16 cellular contexts compared by ENCODE assay signal in the genomic region with DNA sequence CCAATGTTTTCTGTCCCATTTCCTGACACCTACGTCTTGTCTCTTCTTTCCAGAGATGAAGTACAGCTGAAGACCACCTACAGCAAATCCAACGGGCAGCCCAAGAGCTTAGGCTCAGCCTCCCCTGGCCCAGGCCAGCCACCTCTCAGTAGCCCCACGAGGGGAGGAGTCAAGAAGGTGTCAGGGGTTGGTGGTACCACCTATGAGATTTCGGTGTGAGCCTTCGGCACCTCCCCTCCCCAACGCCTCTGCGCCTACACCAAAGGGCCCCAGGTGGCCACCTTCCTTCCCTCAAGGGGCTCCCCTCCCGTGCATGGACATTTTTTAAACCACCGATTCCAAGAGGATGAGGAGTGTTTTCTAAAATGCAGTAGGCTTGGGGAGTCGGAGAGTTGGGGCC. TPM values are rescaled to one million over a fixed set of nuclear protein-coding genes. Genes with fewer than 3 reads are reported as not detected.
DNase-seq lines count a peak whose midpoint lies in the region; ATAC-seq, FAIRE-seq and TF ChIP-seq lines count a peak whose summit lies in the region.
"Had no signal": no experiment of that assay in that cellular context is flagged by ENCODE, and none has a peak within 500 bp of the region (broad histone marks: within the 10 kb centered on the region; RNA-seq: fewer than 3 reads in every experiment).

No MANE protein-coding gene starts in this region.

- no peak overlapping the region for H3K4me3 Mint-ChIP-seq in activated T-cell treated with anti-CD3 and anti-CD28 coated beads, Interleukin-2, amount 50 U/mL, for 72 hours
- no peak overlapping the region for H3K4me3 Mint-ChIP-seq in activated T-cell treated with anti-CD3 and anti-CD28 coated beads, Interleukin-2, amount 50 U/mL, for 4 hours
- H3K4me3 Mint-ChIP-seq in WTC11 = no peak overlapping the region
- H3K4me3 Mint-ChIP-seq: B cell; CD4-positive, alpha-beta T cell; IgD-negative memory B cell had no signal

- H3K4me2 ChIP-seq in HepG2 (ENCODE audit: low read depth, low read length) = no peak overlapping the region

- H3K4me1 Mint-ChIP-seq in activated T-cell treated with anti-CD3 and anti-CD28 coated beads, Interleukin-2, amount 50 U/mL, for 72 hours (ENCODE audit: low read depth) = no peaks in the 10 kb centered on the region
- H3K4me1 Mint-ChIP-seq in activated T-cell treated with anti-CD3 and anti-CD28 coated beads, Interleukin-2, amount 50 U/mL, for 4 hours (ENCODE audit: low read depth) = no peaks in the 10 kb centered on the region
- H3K4me1 Mint-ChIP-seq in WTC11 = no peaks in the 10 kb centered on the region
- H3K4me1 Mint-ChIP-seq: B cell had no signal

- no peak overlapping the region for H3K27ac ChIP-seq in HepG2 (ENCODE audit: extremely low read length, insufficient read depth, low read length)
- H3K27ac ChIP-seq in colonic mucosa = no peak overlapping the region

- POLR2A ChIA-PET in WTC11 (lab: Charles Lee) = no interaction called here
- POLR2A ChIA-PET in HepG2 (lab: Yijun Ruan, JAX) = no interaction called here

- CTCF ChIA-PET in WTC11 (lab: Charles Lee) = interaction anchor here (1.1 kb wide), 1 partner anchor 101 kb away, joined by 5 read pairs; no protein-coding TSS in a partner anchor
- CTCF ChIA-PET in HepG2 (lab: Yijun Ruan, JAX; ENCODE audit: low intra/inter-chr PET ratio, low total read pairs) = no interaction called here

- no peak for TF ChIP-seq RAD21 in HepG2 (CRISPR knock-in tag; IDR thresholded peaks at IDR 0.05)

- H3K4me1 ChIP-seq in HepG2 (ENCODE audit: insufficient read depth, low read length) = no peaks in the 10 kb centered on the region
- H3K4me1 ChIP-seq in colonic mucosa = no peaks in the 10 kb centered on the region

- H3K36me3 Mint-ChIP-seq in activated T-cell treated with anti-CD3 and anti-CD28 coated beads, Interleukin-2, amount 50 U/mL, for 72 hours (ENCODE audit: insufficient read depth in 2 of 2) = peaks cover 9 to 16% of the 10 kb centered on the region in 2 donors
- peaks cover 42% of the 10 kb centered on the region for H3K36me3 Mint-ChIP-seq in activated T-cell treated with anti-CD3 and anti-CD28 coated beads, Interleukin-2, amount 50 U/mL, for 4 hours (ENCODE audit: insufficient read depth)
- peaks cover 65% of the 10 kb centered on the region for H3K36me3 Mint-ChIP-seq in WTC11

- no peaks in the 10 kb centered on the region for H3K79me2 ChIP-seq in HepG2 (ENCODE audit: insufficient read depth, low read length)

- no peak for TF ChIP-seq POLR2A in HepG2 (IDR thresholded peaks at IDR 0.05; ENCODE audit: insufficient read depth in 1 of 2, low read depth in 2 of 2, low read length in 2 of 2)

- no peaks in the 10 kb centered on the region for H3K9me3 Mint-ChIP-seq in activated T-cell treated with anti-CD3 and anti-CD28 coated beads, Interleukin-2, amount 50 U/mL, for 72 hours
- no peaks in the 10 kb centered on the region for H3K9me3 Mint-ChIP-seq in activated T-cell treated with anti-CD3 and anti-CD28 coated beads, Interleukin-2, amount 50 U/mL, for 4 hours
- no peaks in the 10 kb centered on the region for H3K9me3 Mint-ChIP-seq in WTC11
- H3K9me3 Mint-ChIP-seq: CD4-positive, alpha-beta T cell; IgD-negative memory B cell had no signal

- DNase-seq in activated T-cell treated with anti-CD3 and anti-CD28 coated beads, Interleukin-2, amount 50 U/mL, for 72 hours = no peak
- no peak for DNase-seq in activated T-cell treated with anti-CD3 and anti-CD28 coated beads, Interleukin-2, amount 50 U/mL, for 4 hours
- peak; percentile 49 for DNase-seq in H7
- no peak for DNase-seq in WTC11 (ENCODE audit: low spot score)
- no peak for DNase-seq in HepG2 (ENCODE audit: low spot score)
- no peak for DNase-seq in colonic mucosa
- DNase-seq: C1 segment of cervical spinal cord; Calu3; CD4-positive, alpha-beta T cell; DMS 273 treated with DMSO at 0.1 percent for 48 hours had no signal

- no peaks in the 10 kb centered on the region for H3K9me3 ChIP-seq in HepG2 (ENCODE audit: low read length)
- H3K9me3 ChIP-seq in colonic mucosa = no peaks in the 10 kb centered on the region

- no peak overlapping the region for H3K4me3 ChIP-seq in H7 (ENCODE audit: insufficient read depth, low read depth, low read length)
- H3K4me3 ChIP-seq in HepG2 (replicated peaks in 1 of 3; ENCODE audit: insufficient read depth in 1 of 3, low read depth in 2 of 3, low read length in 3 of 3) = no peak overlapping the region
- no peak overlapping the region for H3K4me3 ChIP-seq in colonic mucosa

- peaks cover 41% of the 10 kb centered on the region for H3K36me3 ChIP-seq in H7 (replicated peaks; ENCODE audit: control insufficient read depth, insufficient read depth, low read length)
- peaks cover 27 to 77% of the 10 kb centered on the region in 2 experiments for H3K36me3 ChIP-seq in HepG2 (replicated peaks in 1 of 2; ENCODE audit: control insufficient read depth in 1 of 2, insufficient read depth in 2 of 2, low read length in 2 of 2)
- H3K36me3 ChIP-seq in colonic mucosa = peaks cover 46% of the 10 kb centered on the region

- H2AFZ ChIP-seq in HepG2 (ENCODE audit: low read length) = no peak overlapping the region

- H3K9ac ChIP-seq in HepG2 (ENCODE audit: insufficient read depth, low read depth, low read length) (no peak overlapping the region), colonic mucosa (ENCODE audit: low read depth in 2 of 2, low read length in 2 of 2) (no peak overlapping the region)

- H3K27me3 ChIP-seq in H7 (ENCODE audit: control insufficient read depth, insufficient read depth, low read length) (no peaks in the 10 kb centered on the region), HepG2 (ENCODE audit: control insufficient read depth in 1 of 2, insufficient read depth in 2 of 2, low read length in 2 of 2) (no peaks in the 10 kb centered on the region), colonic mucosa (no peaks in the 10 kb centered on the region)

- H3K27ac Mint-ChIP-seq in activated T-cell treated with anti-CD3 and anti-CD28 coated beads, Interleukin-2, amount 50 U/mL, for 72 hours = peak overlapping the region; percentile 33
- no peak overlapping the region for H3K27ac Mint-ChIP-seq in WTC11
- H3K27ac Mint-ChIP-seq: B cell; CD4-positive, alpha-beta T cell had no signal

- H3K27me3 Mint-ChIP-seq in activated T-cell treated with anti-CD3 and anti-CD28 coated beads, Interleukin-2, amount 50 U/mL, for 72 hours (ENCODE audit: low read depth) = no peaks in the 10 kb centered on the region
- H3K27me3 Mint-ChIP-seq in activated T-cell treated with anti-CD3 and anti-CD28 coated beads, Interleukin-2, amount 50 U/mL, for 4 hours (ENCODE audit: low read depth) = no peaks in the 10 kb centered on the region
- no peaks in the 10 kb centered on the region for H3K27me3 Mint-ChIP-seq in WTC11 (ENCODE audit: low read depth)
- H3K27me3 Mint-ChIP-seq: B cell; CD4-positive, alpha-beta T cell; IgD-negative memory B cell had no signal

- in situ Hi-C loops in HepG2 (cut with HindIII; ENCODE audit: extremely low pct_ligation_motif_present, low pct_unique_long_range_greater_than_20kb) = no loop called here

- no peak for ATAC-seq in activated T-cell treated with anti-CD3 and anti-CD28 coated beads, Interleukin-2, amount 50 U/mL, for 72 hours (replicated peaks in 1 of 2)
- ATAC-seq in activated T-cell treated with anti-CD3 and anti-CD28 coated beads, Interleukin-2, amount 50 U/mL, for 4 hours = no peak
- ATAC-seq in WTC11 (peak; percentile 83), HepG2 (no peak), HG03520 (IDR thresholded peaks at IDR 0.05; ENCODE audit: unreplicated experiment) (no peak), HG02642 (IDR thresholded peaks at IDR 0.05; ENCODE audit: poor library complexity, unreplicated experiment) (no peak)

- no TSS peak for BruUV-seq in HepG2 (replicated peaks; lab: Mats Ljungman, UMichigan)

- TF ChIP-seq CTCF in WTC11 (IDR thresholded peaks at IDR 0.05) (no peak), HepG2 (CRISPR knock-in tag; IDR thresholded peaks at IDR 0.05) (no peak), colonic mucosa (IDR thresholded peaks at IDR 0.05) (no peak)

- intact Hi-C loops in HepG2 (cut with micrococcal nuclease; ENCODE audit: unreplicated experiment) = no loop called here
- intact Hi-C loops in colonic mucosa (cut with DNase I) = no loop called here

- H4K20me1 ChIP-seq in HepG2 (ENCODE audit: insufficient read depth, low read length) = no peaks in the 10 kb centered on the region

- no peak for FAIRE-seq in HepG2 (lab: Jason Lieb, UNC)
- FAIRE-seq: A204.1, H1 had no signal

- WGBS in HepG2 (ENCODE audit: low lambda C conversion rate) = 95% methylated on average over 10 of the region's 10 CpGs

- no peak for TF ChIP-seq EP300 in HepG2 (IDR thresholded peaks at IDR 0.05; ENCODE audit: low read depth in 2 of 2, low read length in 2 of 2)
- no peak for TF ChIP-seq EP300 in HepG2 (CRISPR knock-in tag; IDR thresholded peaks at IDR 0.05; ENCODE audit: borderline replicate concordance)

RNA-seq across cellular contexts. Expression of a gene that starts 12.2 kb away (rescaled TPM):
- total RNA-seq in activated T-cell treated with anti-CD3 and anti-CD28 coated beads, Interleukin-2, amount 50 U/mL, for 72 hours = 10 to 100 TPM; 19.8 to 20.0 TPM
- total RNA-seq in activated T-cell treated with anti-CD3 and anti-CD28 coated beads, Interleukin-2, amount 50 U/mL, for 4 hours = 10 to 100 TPM; 23.2 to 26.3 (median 24.4) TPM
- 17.9 and 19.1 TPM in 2 replicates for total RNA-seq in H7 (2014; rRNA removed; shearing (Covaris generic))
- 18.0 to 19.9 TPM (median 19.1 TPM) in 3 replicates for total RNA-seq in WTC11 (2021)
- 13.8 and 15.1 TPM in 2 replicates for total RNA-seq in HepG2 (2016; rRNA removed; fragmentation: Illumina TruSeq; extraction: Trizol)
- total RNA-seq in HepG2 (2016; cell fraction: cytosol; rRNA removed; fragmentation: Illumina TruSeq; extraction: Trizol; ENCODE audit: low read depth) = 5.6 and 6.3 TPM in 2 replicates
- 14.0 and 14.8 TPM in 2 replicates for total RNA-seq in HepG2 (2016; cell fraction: insoluble cytoplasmic fraction; rRNA removed; fragmentation: Illumina TruSeq; extraction: Trizol)
- total RNA-seq in HepG2 (2016; cell fraction: membrane; rRNA removed; fragmentation: Illumina TruSeq; extraction: Trizol) = 6.4 and 7.4 TPM in 2 replicates
- 7.7 and 8.9 TPM in 2 replicates for total RNA-seq in HepG2 (2016; cell fraction: nucleus; rRNA removed; fragmentation: Illumina TruSeq; extraction: Trizol)
- polyA plus RNA-seq in HepG2 (2011; rRNA removed) = 12.8 and 12.9 TPM in 2 replicates
- polyA plus RNA-seq in HepG2 (2011; cell fraction: cytosol; rRNA removed) = 14.5 and 23.8 TPM in 2 replicates
- polyA plus RNA-seq in HepG2 (2011; cell fraction: nucleus; rRNA removed) = 19.1 and 22.0 TPM in 2 replicates
- polyA plus RNA-seq in HepG2 (2012) = 6.5 and 9.5 TPM in 2 replicates
- 5.3 and 6.8 TPM in 2 replicates for polyA plus RNA-seq in HepG2 (2016; cell fraction: cytosol; fragmentation: Illumina TruSeq; extraction: Trizol; ENCODE audit: low read depth)
- 18.8 and 19.8 TPM in 2 replicates for polyA plus RNA-seq in HepG2 (2016; cell fraction: insoluble cytoplasmic fraction; fragmentation: Illumina TruSeq; extraction: Trizol; ENCODE audit: low read depth)
- 4.9 and 5.2 TPM in 2 replicates for polyA plus RNA-seq in HepG2 (2016; cell fraction: membrane; fragmentation: Illumina TruSeq; extraction: Trizol; ENCODE audit: low read depth)
- 12.1 and 13.6 TPM in 2 replicates for polyA plus RNA-seq in HepG2 (2016; cell fraction: nucleus; fragmentation: Illumina TruSeq; extraction: Trizol; ENCODE audit: insufficient read depth, low read depth)
- polyA minus RNA-seq in HepG2 (2011; rRNA and poly(A)+ RNA removed; ENCODE audit: low replicate concordance) = 6.8 and 11.8 TPM in 2 replicates
- polyA minus RNA-seq in HepG2 (2011; cell fraction: cytosol; rRNA and poly(A)+ RNA removed) = 4.0 and 4.8 TPM in 2 replicates
- 8.8 and 9.9 TPM in 2 replicates for polyA minus RNA-seq in HepG2 (2011; cell fraction: nucleus; rRNA and poly(A)+ RNA removed)
- total RNA-seq in colonic mucosa = 10 to 100 TPM; 10.6 to 14.0 TPM

RNA-seq across cellular contexts. Expression of a gene that starts 12.6 kb away (rescaled TPM):
- total RNA-seq in activated T-cell treated with anti-CD3 and anti-CD28 coated beads, Interleukin-2, amount 50 U/mL, for 72 hours = 10 to 100 TPM; 54.2 to 69.8 TPM
- 100 to 1,000 TPM; 126 to 137 (median 137) TPM for total RNA-seq in activated T-cell treated with anti-CD3 and anti-CD28 coated beads, Interleukin-2, amount 50 U/mL, for 4 hours
- total RNA-seq in H7 (2014; rRNA removed; shearing (Covaris generic)) = 75.3 and 93.9 TPM in 2 replicates
- 84.9 to 85.7 TPM (median 85.4 TPM) in 3 replicates for total RNA-seq in WTC11 (2021)
- 67.0 and 129 TPM in 2 replicates for total RNA-seq in HepG2 (2016; rRNA removed; fragmentation: Illumina TruSeq; extraction: Trizol)
- total RNA-seq in HepG2 (2016; cell fraction: cytosol; rRNA removed; fragmentation: Illumina TruSeq; extraction: Trizol; ENCODE audit: low read depth) = 23.9 and 24.2 TPM in 2 replicates
- 67.3 and 132 TPM in 2 replicates for total RNA-seq in HepG2 (2016; cell fraction: insoluble cytoplasmic fraction; rRNA removed; fragmentation: Illumina TruSeq; extraction: Trizol)
- total RNA-seq in HepG2 (2016; cell fraction: membrane; rRNA removed; fragmentation: Illumina TruSeq; extraction: Trizol) = 43.6 and 47.0 TPM in 2 replicates
- 118 and 129 TPM in 2 replicates for total RNA-seq in HepG2 (2016; cell fraction: nucleus; rRNA removed; fragmentation: Illumina TruSeq; extraction: Trizol)
- polyA plus RNA-seq in HepG2 (2011; rRNA removed) = 73.9 and 84.5 TPM in 2 replicates
- polyA plus RNA-seq in HepG2 (2011; cell fraction: cytosol; rRNA removed) = 64.6 and 74.4 TPM in 2 replicates
- 58.5 and 61.3 TPM in 2 replicates for polyA plus RNA-seq in HepG2 (2011; cell fraction: nucleus; rRNA removed)
- 69.3 and 76.8 TPM in 2 replicates for polyA plus RNA-seq in HepG2 (2012)
- 20.9 and 22.1 TPM in 2 replicates for polyA plus RNA-seq in HepG2 (2016; cell fraction: cytosol; fragmentation: Illumina TruSeq; extraction: Trizol; ENCODE audit: low read depth)
- 69.9 and 74.8 TPM in 2 replicates for polyA plus RNA-seq in HepG2 (2016; cell fraction: insoluble cytoplasmic fraction; fragmentation: Illumina TruSeq; extraction: Trizol; ENCODE audit: low read depth)
- polyA plus RNA-seq in HepG2 (2016; cell fraction: membrane; fragmentation: Illumina TruSeq; extraction: Trizol; ENCODE audit: low read depth) = 34.0 and 35.7 TPM in 2 replicates
- 188 and 197 TPM in 2 replicates for polyA plus RNA-seq in HepG2 (2016; cell fraction: nucleus; fragmentation: Illumina TruSeq; extraction: Trizol; ENCODE audit: insufficient read depth, low read depth)
- polyA minus RNA-seq in HepG2 (2011; rRNA and poly(A)+ RNA removed; ENCODE audit: low replicate concordance) = 143 and 304 TPM in 2 replicates
- 56.1 and 60.1 TPM in 2 replicates for polyA minus RNA-seq in HepG2 (2011; cell fraction: cytosol; rRNA and poly(A)+ RNA removed)
- 57.4 and 73.6 TPM in 2 replicates for polyA minus RNA-seq in HepG2 (2011; cell fraction: nucleus; rRNA and poly(A)+ RNA removed)
- total RNA-seq in colonic mucosa = 100 to 1,000 TPM in 1 of 2 donors, 10 to 100 TPM in 1; 92.1 to 145 TPM

RNA-seq across cellular contexts. Expression of a gene that starts 31.9 kb away (rescaled TPM):
- total RNA-seq in activated T-cell treated with anti-CD3 and anti-CD28 coated beads, Interleukin-2, amount 50 U/mL, for 72 hours = 10 to 100 TPM; 62.8 to 62.9 TPM
- total RNA-seq in activated T-cell treated with anti-CD3 and anti-CD28 coated beads, Interleukin-2, amount 50 U/mL, for 4 hours = 10 to 100 TPM; 65.0 to 78.1 (median 73.8) TPM
- total RNA-seq in H7 (2014; rRNA removed; shearing (Covaris generic)) = 26.7 and 28.6 TPM in 2 replicates
- total RNA-seq in WTC11 (2021) (49.3 to 51.6 TPM (median 50.5 TPM) in 3 replicates), HepG2 (2016; rRNA removed; fragmentation: Illumina TruSeq; extraction: Trizol) (20.3 and 26.6 TPM in 2 replicates), colonic mucosa (10 to 100 TPM; 80.2 to 82.1 TPM)
- total RNA-seq in HepG2 (2016; cell fraction: cytosol; rRNA removed; fragmentation: Illumina TruSeq; extraction: Trizol; ENCODE audit: low read depth) = 6.3 and 6.7 TPM in 2 replicates
- 18.8 and 25.9 TPM in 2 replicates for total RNA-seq in HepG2 (2016; cell fraction: insoluble cytoplasmic fraction; rRNA removed; fragmentation: Illumina TruSeq; extraction: Trizol)
- 19.1 and 20.9 TPM in 2 replicates for total RNA-seq in HepG2 (2016; cell fraction: membrane; rRNA removed; fragmentation: Illumina TruSeq; extraction: Trizol)
- 28.7 and 30.0 TPM in 2 replicates for total RNA-seq in HepG2 (2016; cell fraction: nucleus; rRNA removed; fragmentation: Illumina TruSeq; extraction: Trizol)
- 34.0 and 42.4 TPM in 2 replicates for polyA plus RNA-seq in HepG2 (2011; rRNA removed)
- polyA plus RNA-seq in HepG2 (2011; cell fraction: cytosol; rRNA removed) = 27.4 and 33.9 TPM in 2 replicates
- 28.1 and 30.8 TPM in 2 replicates for polyA plus RNA-seq in HepG2 (2011; cell fraction: nucleus; rRNA removed)
- 20.6 and 23.1 TPM in 2 replicates for polyA plus RNA-seq in HepG2 (2012)
- 3.1 and 3.8 TPM in 2 replicates for polyA plus RNA-seq in HepG2 (2016; cell fraction: cytosol; fragmentation: Illumina TruSeq; extraction: Trizol; ENCODE audit: low read depth)
- 19.0 and 21.5 TPM in 2 replicates for polyA plus RNA-seq in HepG2 (2016; cell fraction: insoluble cytoplasmic fraction; fragmentation: Illumina TruSeq; extraction: Trizol; ENCODE audit: low read depth)
- polyA plus RNA-seq in HepG2 (2016; cell fraction: membrane; fragmentation: Illumina TruSeq; extraction: Trizol; ENCODE audit: low read depth) = 11.4 and 13.6 TPM in 2 replicates
- 39.9 and 44.1 TPM in 2 replicates for polyA plus RNA-seq in HepG2 (2016; cell fraction: nucleus; fragmentation: Illumina TruSeq; extraction: Trizol; ENCODE audit: insufficient read depth, low read depth)
- polyA minus RNA-seq in HepG2 (2011; rRNA and poly(A)+ RNA removed; ENCODE audit: low replicate concordance) = 86.9 and 107 TPM in 2 replicates
- 18.9 and 25.6 TPM in 2 replicates for polyA minus RNA-seq in HepG2 (2011; cell fraction: cytosol; rRNA and poly(A)+ RNA removed)
- polyA minus RNA-seq in HepG2 (2011; cell fraction: nucleus; rRNA and poly(A)+ RNA removed) = 30.5 and 36.2 TPM in 2 replicates

RNA-seq across cellular contexts. Expression of a gene that starts 41.5 kb away (rescaled TPM):
- 100 to 1,000 TPM; 147 to 162 TPM for total RNA-seq in activated T-cell treated with anti-CD3 and anti-CD28 coated beads, Interleukin-2, amount 50 U/mL, for 72 hours
- 100 to 1,000 TPM; 231 to 290 (median 260) TPM for total RNA-seq in activated T-cell treated with anti-CD3 and anti-CD28 coated beads, Interleukin-2, amount 50 U/mL, for 4 hours
- 200 and 246 TPM in 2 replicates for total RNA-seq in H7 (2014; rRNA removed; shearing (Covaris generic))
- total RNA-seq in WTC11 (2021) = 251 to 266 TPM (median 259 TPM) in 3 replicates
- 70.2 and 77.4 TPM in 2 replicates for total RNA-seq in HepG2 (2016; rRNA removed; fragmentation: Illumina TruSeq; extraction: Trizol)
- total RNA-seq in HepG2 (2016; cell fraction: cytosol; rRNA removed; fragmentation: Illumina TruSeq; extraction: Trizol; ENCODE audit: low read depth) = 48.7 and 57.5 TPM in 2 replicates
- total RNA-seq in HepG2 (2016; cell fraction: insoluble cytoplasmic fraction; rRNA removed; fragmentation: Illumina TruSeq; extraction: Trizol) = 76.0 and 79.2 TPM in 2 replicates
- total RNA-seq in HepG2 (2016; cell fraction: membrane; rRNA removed; fragmentation: Illumina TruSeq; extraction: Trizol) = 80.5 and 93.1 TPM in 2 replicates
- total RNA-seq in HepG2 (2016; cell fraction: nucleus; rRNA removed; fragmentation: Illumina TruSeq; extraction: Trizol) = 38.1 and 39.0 TPM in 2 replicates
- polyA plus RNA-seq in HepG2 (2011; rRNA removed) = 22.0 and 27.2 TPM in 2 replicates
- 30.8 and 42.4 TPM in 2 replicates for polyA plus RNA-seq in HepG2 (2011; cell fraction: cytosol; rRNA removed)
- polyA plus RNA-seq in HepG2 (2011; cell fraction: nucleus; rRNA removed) = 34.5 and 35.6 TPM in 2 replicates
- polyA plus RNA-seq in HepG2 (2012) = 18.1 and 28.1 TPM in 2 replicates
- polyA plus RNA-seq in HepG2 (2016; cell fraction: cytosol; fragmentation: Illumina TruSeq; extraction: Trizol; ENCODE audit: low read depth) = 46.1 and 57.4 TPM in 2 replicates
- polyA plus RNA-seq in HepG2 (2016; cell fraction: insoluble cytoplasmic fraction; fragmentation: Illumina TruSeq; extraction: Trizol; ENCODE audit: low read depth) = 59.0 and 63.0 TPM in 2 replicates
- polyA plus RNA-seq in HepG2 (2016; cell fraction: membrane; fragmentation: Illumina TruSeq; extraction: Trizol; ENCODE audit: low read depth) = 58.7 and 68.5 TPM in 2 replicates
- polyA plus RNA-seq in HepG2 (2016; cell fraction: nucleus; fragmentation: Illumina TruSeq; extraction: Trizol; ENCODE audit: insufficient read depth, low read depth) = 58.2 and 61.8 TPM in 2 replicates
- 12.4 and 17.0 TPM in 2 replicates for polyA minus RNA-seq in HepG2 (2011; rRNA and poly(A)+ RNA removed; ENCODE audit: low replicate concordance)
- 6.4 and 7.8 TPM in 2 replicates for polyA minus RNA-seq in HepG2 (2011; cell fraction: cytosol; rRNA and poly(A)+ RNA removed)
- polyA minus RNA-seq in HepG2 (2011; cell fraction: nucleus; rRNA and poly(A)+ RNA removed) = 33.2 and 37.3 TPM in 2 replicates
- total RNA-seq in colonic mucosa = 100 to 1,000 TPM in 1 of 2 donors, 10 to 100 TPM in 1; 86.9 to 140 TPM

RNA-seq across cellular contexts. Expression of a gene that starts 42.3 kb away (rescaled TPM):
- 10 to 100 TPM; 15.1 to 16.1 TPM for total RNA-seq in activated T-cell treated with anti-CD3 and anti-CD28 coated beads, Interleukin-2, amount 50 U/mL, for 72 hours
- total RNA-seq in activated T-cell treated with anti-CD3 and anti-CD28 coated beads, Interleukin-2, amount 50 U/mL, for 4 hours = 10 to 100 TPM; 21.6 to 24.6 (median 22.0) TPM
- 26.4 and 33.4 TPM in 2 replicates for total RNA-seq in H7 (2014; rRNA removed; shearing (Covaris generic))
- total RNA-seq in WTC11 (2021) = 24.5 to 26.3 TPM (median 24.6 TPM) in 3 replicates
- 24.8 and 41.9 TPM in 2 replicates for total RNA-seq in HepG2 (2016; rRNA removed; fragmentation: Illumina TruSeq; extraction: Trizol)
- 4.7 and 5.1 TPM in 2 replicates for total RNA-seq in HepG2 (2016; cell fraction: cytosol; rRNA removed; fragmentation: Illumina TruSeq; extraction: Trizol; ENCODE audit: low read depth)
- total RNA-seq in HepG2 (2016; cell fraction: insoluble cytoplasmic fraction; rRNA removed; fragmentation: Illumina TruSeq; extraction: Trizol) = 26.5 and 41.5 TPM in 2 replicates
- 8.1 and 10.5 TPM in 2 replicates for total RNA-seq in HepG2 (2016; cell fraction: membrane; rRNA removed; fragmentation: Illumina TruSeq; extraction: Trizol)
- 11.3 and 13.5 TPM in 2 replicates for total RNA-seq in HepG2 (2016; cell fraction: nucleus; rRNA removed; fragmentation: Illumina TruSeq; extraction: Trizol)
- polyA plus RNA-seq in HepG2 (2011; rRNA removed) = 13.3 and 14.6 TPM in 2 replicates
- polyA plus RNA-seq in HepG2 (2011; cell fraction: cytosol; rRNA removed) = 16.9 and 20.8 TPM in 2 replicates
- polyA plus RNA-seq in HepG2 (2011; cell fraction: nucleus; rRNA removed) = 10.1 and 10.3 TPM in 2 replicates
- polyA plus RNA-seq in HepG2 (2012) = 9.8 and 13.0 TPM in 2 replicates
- 1.6 and 1.8 TPM in 2 replicates for polyA plus RNA-seq in HepG2 (2016; cell fraction: cytosol; fragmentation: Illumina TruSeq; extraction: Trizol; ENCODE audit: low read depth)
- 30.1 and 32.4 TPM in 2 replicates for polyA plus RNA-seq in HepG2 (2016; cell fraction: insoluble cytoplasmic fraction; fragmentation: Illumina TruSeq; extraction: Trizol; ENCODE audit: low read depth)
- 3.0 and 3.8 TPM in 2 replicates for polyA plus RNA-seq in HepG2 (2016; cell fraction: membrane; fragmentation: Illumina TruSeq; extraction: Trizol; ENCODE audit: low read depth)
- 14.5 and 16.1 TPM in 2 replicates for polyA plus RNA-seq in HepG2 (2016; cell fraction: nucleus; fragmentation: Illumina TruSeq; extraction: Trizol; ENCODE audit: insufficient read depth, low read depth)
- 25.6 and 33.0 TPM in 2 replicates for polyA minus RNA-seq in HepG2 (2011; rRNA and poly(A)+ RNA removed; ENCODE audit: low replicate concordance)
- 7.0 and 7.7 TPM in 2 replicates for polyA minus RNA-seq in HepG2 (2011; cell fraction: cytosol; rRNA and poly(A)+ RNA removed)
- 4.4 and 5.3 TPM in 2 replicates for polyA minus RNA-seq in HepG2 (2011; cell fraction: nucleus; rRNA and poly(A)+ RNA removed)
- 10 to 100 TPM; 13.5 to 14.9 TPM for total RNA-seq in colonic mucosa
